Comparison of ENCODE assay signal across 24 cellular contexts in the genomic region with DNA sequence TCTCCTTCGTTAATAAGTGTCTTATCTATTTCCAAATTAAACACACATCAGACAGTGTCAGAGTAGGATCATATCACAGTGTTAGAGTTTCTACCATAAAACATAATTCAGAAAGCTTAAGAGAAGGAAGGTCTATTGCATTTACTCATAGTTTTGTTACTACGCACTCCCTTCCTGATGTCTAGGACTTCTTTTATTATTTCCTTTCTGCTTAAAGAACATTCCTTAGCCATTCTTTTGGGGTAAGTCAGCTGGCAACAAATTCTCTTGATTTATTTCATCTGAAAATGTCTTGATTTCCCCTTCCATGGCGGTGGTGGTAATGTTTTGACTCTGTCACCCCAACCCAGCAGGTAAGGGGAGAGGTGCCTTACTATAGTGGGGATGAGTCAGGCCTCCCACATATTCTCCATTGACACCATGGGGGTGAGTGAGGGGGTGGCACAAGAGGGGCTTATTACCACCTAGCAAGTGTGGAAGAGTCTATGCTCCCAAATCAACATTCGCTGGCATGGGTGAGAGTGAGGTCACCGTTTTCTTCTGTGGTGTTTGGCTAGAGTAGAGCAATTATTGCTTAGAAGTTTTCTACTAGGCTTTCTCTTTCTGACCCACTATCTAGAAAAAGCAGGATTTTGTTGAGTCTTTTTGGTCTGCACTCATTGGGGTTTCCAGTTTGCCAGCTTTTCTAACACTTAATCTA. TPM values are rescaled to one million over a fixed set of nuclear protein-coding genes. Genes with fewer than 3 reads are reported as not detected.
DNase-seq lines count a peak whose midpoint lies in the region; ATAC-seq and TF ChIP-seq lines count a peak whose summit lies in the region.
"Had no signal": no experiment of that assay in that cellular context is flagged by ENCODE, and none has a peak within 500 bp of the region (broad histone marks: within the 10 kb centered on the region; RNA-seq: fewer than 3 reads in every experiment).

No MANE protein-coding gene starts in this region.

- intact Hi-C loops in lower leg skin (cut with DNase I; ENCODE audit: low total_unique reads) = no loop called here

- CTCF ChIA-PET in activated CD8-positive, alpha-beta T cell treated with anti-CD3 and anti-CD28 coated beads, Interleukin-2, amount 10 ng/mL, durations not matched to agents 7 days and 5 days (lab: Charles Lee) = no interaction called here

- WGBS in lower leg skin, 2 donors = 90% methylated on average over 5 of the region's 5 CpGs

- H3K36me3 Mint-ChIP-seq in chondrocyte (ENCODE audit: low read depth) = peaks cover 2% of the 10 kb centered on the region
- no peaks in the 10 kb centered on the region for H3K36me3 Mint-ChIP-seq in activated CD8-positive, alpha-beta T cell treated with anti-CD3 and anti-CD28 coated beads, Interleukin-2, amount 10 ng/mL, durations not matched to agents 7 days and 5 days (ENCODE audit: low read depth)
- H3K36me3 Mint-ChIP-seq: activated naive CD8-positive, alpha-beta T cell; stimulated activated memory B cell treated with anti-CD40 and anti-IgM and Interleukin-4, amounts not matched to agents 10 μg/mL and 1 μg/mL and 100 μg/mL, for 72 hours had no signal

- DNase-seq in Daoy (ENCODE audit: low read depth) (peak; percentile 35), HCEC 1CT (peak; percentile 64), chondrocyte (ENCODE audit: low spot score) (no peak), non-pigmented ciliary epithelial cell (ENCODE audit: low read depth) (peak; percentile 32), lower leg skin (ENCODE audit: low spot score in 2 of 2) (no peak)
- DNase-seq in activated CD8-positive, alpha-beta T cell treated with anti-CD3 and anti-CD28 coated beads, Interleukin-2, amount 10 ng/mL, durations not matched to agents 7 days and 5 days = no peak
- no peak for DNase-seq in activated CD4-positive, CD25-positive, alpha-beta regulatory T cell treated with anti-CD3 and anti-CD28 coated beads, Interleukin-2, amount 50 U/mL, for 72 hours
- DNase-seq: activated CD4-positive, alpha-beta memory T cell treated with anti-CD3 and anti-CD28 coated beads, Interleukin-2, amount 10 ng/mL, durations not matched to agents 7 days and 5 days; activated T-cell treated with anti-CD3 and anti-CD28 coated beads, Interleukin-2, amount 50 U/mL, for 1 hour; AML-193; DMS79; erythroblast; GM23248; left lung; NCI-H1105 treated with DMSO at 0.1 percent for 48 hours; NCI-H2107; NCI-H524 treated with DMSO at 0.1 percent for 48 hours; nephron progenitor cell; spleen; thyroid gland had no signal

- H3K9me3 Mint-ChIP-seq in chondrocyte (ENCODE audit: low read depth) = peaks cover 8% of the 10 kb centered on the region
- no peaks in the 10 kb centered on the region for H3K9me3 Mint-ChIP-seq in activated CD8-positive, alpha-beta T cell treated with anti-CD3 and anti-CD28 coated beads, Interleukin-2, amount 10 ng/mL, durations not matched to agents 7 days and 5 days (ENCODE audit: insufficient read depth)
- H3K9me3 Mint-ChIP-seq: stimulated activated memory B cell treated with anti-CD40 and anti-IgM and Interleukin-4, amounts not matched to agents 10 μg/mL and 1 μg/mL and 100 μg/mL, for 72 hours had no signal

- no peak overlapping the region for H3K4me3 ChIP-seq in lower leg skin (ENCODE audit: low read depth, poor library complexity, severe bottlenecking)
- H3K4me3 ChIP-seq: GM23248, left lung, spleen, thyroid gland had no signal

- H3K4me1 Mint-ChIP-seq in chondrocyte (ENCODE audit: low read depth) = peaks cover 50% of the 10 kb centered on the region
- peaks cover 12% of the 10 kb centered on the region for H3K4me1 Mint-ChIP-seq in activated CD8-positive, alpha-beta T cell treated with anti-CD3 and anti-CD28 coated beads, Interleukin-2, amount 10 ng/mL, durations not matched to agents 7 days and 5 days (ENCODE audit: low read depth)
- H3K4me1 Mint-ChIP-seq: nephron progenitor cell; stimulated activated memory B cell treated with anti-CD40 and anti-IgM and Interleukin-4, amounts not matched to agents 10 μg/mL and 1 μg/mL and 100 μg/mL, for 72 hours had no signal

- no peak for TF ChIP-seq POLR2A in lower leg skin (IDR thresholded peaks at IDR 0.05)

- POLR2A ChIA-PET in activated CD8-positive, alpha-beta T cell treated with anti-CD3 and anti-CD28 coated beads, Interleukin-2, amount 10 ng/mL, durations not matched to agents 7 days and 5 days (lab: Charles Lee) = no interaction called here

- no peak overlapping the region for H3K4me3 Mint-ChIP-seq in chondrocyte (ENCODE audit: unreplicated experiment)
- no peak overlapping the region for H3K4me3 Mint-ChIP-seq in activated CD8-positive, alpha-beta T cell treated with anti-CD3 and anti-CD28 coated beads, Interleukin-2, amount 10 ng/mL, durations not matched to agents 7 days and 5 days
- H3K4me3 Mint-ChIP-seq: activated CD4-positive, alpha-beta memory T cell treated with anti-CD3 and anti-CD28 coated beads, Interleukin-2, amount 10 ng/mL, durations not matched to agents 7 days and 5 days; activated naive CD8-positive, alpha-beta T cell; nephron progenitor cell; stimulated activated memory B cell treated with anti-CD40 and anti-IgM and Interleukin-4, amounts not matched to agents 10 μg/mL and 1 μg/mL and 100 μg/mL, for 72 hours had no signal

- no peak for TF ChIP-seq CTCF in chondrocyte (IDR thresholded peaks at IDR 0.05)
- TF ChIP-seq CTCF in lower leg skin (IDR thresholded peaks at IDR 0.05) = no peak

- no peak for ATAC-seq in activated CD8-positive, alpha-beta T cell treated with anti-CD3 and anti-CD28 coated beads, Interleukin-2, amount 10 ng/mL, durations not matched to agents 7 days and 5 days
- ATAC-seq: left lung; stimulated activated memory B cell treated with anti-CD40 and anti-IgM and Interleukin-4, amounts not matched to agents 10 μg/mL and 1 μg/mL and 100 μg/mL, for 72 hours had no signal

- H3K27me3 Mint-ChIP-seq in chondrocyte (ENCODE audit: low read depth) = no peaks in the 10 kb centered on the region
- peaks cover 8% of the 10 kb centered on the region for H3K27me3 Mint-ChIP-seq in activated CD8-positive, alpha-beta T cell treated with anti-CD3 and anti-CD28 coated beads, Interleukin-2, amount 10 ng/mL, durations not matched to agents 7 days and 5 days (ENCODE audit: low read depth)
- H3K27me3 Mint-ChIP-seq: activated naive CD8-positive, alpha-beta T cell; progenitor cell of endocrine pancreas had no signal

- peak overlapping the region; percentile 65 for H3K27ac Mint-ChIP-seq in chondrocyte (ENCODE audit: unreplicated experiment)
- H3K27ac Mint-ChIP-seq in activated CD8-positive, alpha-beta T cell treated with anti-CD3 and anti-CD28 coated beads, Interleukin-2, amount 10 ng/mL, durations not matched to agents 7 days and 5 days = no peak overlapping the region
- H3K27ac Mint-ChIP-seq: activated CD4-positive, alpha-beta memory T cell treated with anti-CD3 and anti-CD28 coated beads, Interleukin-2, amount 10 ng/mL, durations not matched to agents 7 days and 5 days; activated naive CD8-positive, alpha-beta T cell; nephron progenitor cell; progenitor cell of endocrine pancreas; stimulated activated memory B cell treated with anti-CD40 and anti-IgM and Interleukin-4, amounts not matched to agents 10 μg/mL and 1 μg/mL and 100 μg/mL, for 72 hours had no signal

RNA-seq across cellular contexts. Expression of gene ABCB11, which starts 29.9 kb away (rescaled TPM):
- not detected in 2 replicates for total RNA-seq in Daoy (2014; rRNA removed; shearing (Covaris generic))
- total RNA-seq in chondrocyte = not detected in 3 replicates
- under 1 TPM in 3 of 4 donors, not detected in 1; 0.39 to 0.49 (median 0.46) TPM for total RNA-seq in lower leg skin
- under 1 TPM in 1 of 2 experiments, not detected in 1; 0.03 TPM for total RNA-seq in activated CD8-positive, alpha-beta T cell treated with anti-CD3 and anti-CD28 coated beads, Interleukin-2, amount 10 ng/mL, durations not matched to agents 7 days and 5 days
- total RNA-seq: activated CD4-positive, alpha-beta memory T cell treated with anti-CD3 and anti-CD28 coated beads, Interleukin-2, amount 10 ng/mL, durations not matched to agents 7 days and 5 days; GM23248; HT-29 had no signal

Comparison
In these comparisons a context has a peak if more than half of its experiments do, and no peak if none do; other contexts are left out.
1. DNase-seq: peak in Daoy (single experiment), HCEC 1CT (single experiment) and non-pigmented ciliary epithelial cell (single experiment); none in chondrocyte (single experiment), lower leg skin (0 of 2), activated CD8-positive, alpha-beta T cell treated with anti-CD3 and anti-CD28 coated beads, Interleukin-2, amount 10 ng/mL, durations not matched to agents 7 days and 5 days (single experiment) and activated CD4-positive, CD25-positive, alpha-beta regulatory T cell treated with anti-CD3 and anti-CD28 coated beads, Interleukin-2, amount 50 U/mL, for 72 hours (single experiment).